22 cellular contexts compared by ENCODE assay signal in the genomic region with DNA sequence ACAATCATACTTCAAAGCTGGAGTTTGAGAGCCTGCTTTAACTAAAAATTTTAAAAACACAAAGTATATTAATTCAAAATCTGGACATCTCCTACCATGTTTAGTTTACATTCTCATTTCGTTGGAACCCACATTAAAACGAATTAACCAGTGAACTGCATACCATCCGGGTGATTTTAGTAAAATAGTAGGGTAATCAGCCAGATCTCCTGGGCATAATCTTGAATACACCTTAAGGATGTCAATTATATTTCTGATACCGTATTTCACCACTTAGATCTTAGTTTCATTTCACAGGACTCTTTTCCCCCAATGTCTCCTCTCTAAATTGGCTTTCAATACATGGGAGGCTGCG.
DNase-seq lines count a peak whose midpoint lies in the region; ATAC-seq, FAIRE-seq and TF ChIP-seq lines count a peak whose summit lies in the region.
"Had no signal": no experiment of that assay in that cellular context is flagged by ENCODE, and none has a peak within 500 bp of the region (broad histone marks: within the 10 kb centered on the region; RNA-seq: fewer than 3 reads in every experiment).

No MANE protein-coding gene starts in this region.

- H3K9ac ChIP-seq in BLaER1 = no peak overlapping the region
- peak overlapping the region; percentile 12; the same call in 1 of the 2 replicates for H3K9ac ChIP-seq in Karpas-422 (ENCODE audit: low read length)
- no peak overlapping the region for H3K9ac ChIP-seq in K562 (ENCODE audit: insufficient read depth in 1 of 2, low read depth in 2 of 2, low read length in 2 of 2)
- H3K9ac ChIP-seq in mammary epithelial cell (ENCODE audit: insufficient read depth, low read length) = no peak overlapping the region

- intact Hi-C loops in K562 (cut with micrococcal nuclease) = no loop called here
- intact Hi-C loops in mammary epithelial cell (cut with micrococcal nuclease) = no loop called here
- intact Hi-C loops in head of caudate nucleus (cut with DNase I) = no loop called here

- no peak for DNase-seq in Jurkat, Clone E6-1 (ENCODE audit: low read depth, low spot score)
- no peak for DNase-seq in Karpas-422
- no peak for DNase-seq in K562 (ENCODE audit: extremely low read depth in 1 of 4, low spot score in 3 of 4)
- no peak for DNase-seq in mammary epithelial cell
- DNase-seq in iPS-NIHi7 (ENCODE audit: extremely low spot score) = no peak
- DNase-seq in head of caudate nucleus = no peak
- DNase-seq: 8988T; AML-193; C1 segment of cervical spinal cord; CD4-positive, alpha-beta memory T cell; CD4-positive, CD25-positive, alpha-beta regulatory T cell; CD8-positive, alpha-beta memory T cell; COR-L47; DMS 273 treated with DMSO at 0.1 percent for 48 hours; DMS153; DMS53; DMS79 had no signal

- H3K4me1 ChIP-seq in BLaER1 (peaks cover 53% of the 10 kb centered on the region), Karpas-422 (ENCODE audit: low read length) (peaks cover 42% of the 10 kb centered on the region), K562 (replicated peaks in 1 of 2; ENCODE audit: control insufficient read depth in 2 of 2, insufficient read depth in 2 of 2, low read length in 2 of 2) (no peaks in the 10 kb centered on the region), mammary epithelial cell (ENCODE audit: insufficient read depth, low read length) (no peaks in the 10 kb centered on the region)

- dilution Hi-C loops in mammary epithelial cell (cut with HindIII; ENCODE audit: low sequenced_read_pairs) = no loop called here

- no peak for FAIRE-seq in K562 (lab: Jason Lieb, UNC)
- FAIRE-seq: A204.1, G401.6, GM12891 had no signal

- H4K20me1 ChIP-seq in BLaER1 (no peaks in the 10 kb centered on the region), Karpas-422 (ENCODE audit: insufficient read depth, low read depth, low read length) (no peaks in the 10 kb centered on the region), K562 (replicated peaks; ENCODE audit: control insufficient read depth, insufficient read depth, low read length) (no peaks in the 10 kb centered on the region), mammary epithelial cell (ENCODE audit: insufficient read depth, low read length) (no peaks in the 10 kb centered on the region)

- TF ChIP-seq POLR2A in K562 (conservative IDR thresholded peaks at IDR 0.05) = no peak

- CTCF ChIA-PET in K562 (lab: Yijun Ruan, JAX; ENCODE audit: low intra/inter-chr PET ratio) (no interaction called here), mammary epithelial cell (lab: Charles Lee; ENCODE audit: low non-redundant PET) (no interaction called here)

- H3K27ac ChIP-seq in BLaER1 = peak overlapping the region; percentile 49
- H3K27ac ChIP-seq in Karpas-422 (ENCODE audit: low read length) = peak overlapping the region; percentile 30
- H3K27ac ChIP-seq in K562 (ENCODE audit: extremely low read depth, low read depth, low read length) = no peak overlapping the region
- H3K27ac ChIP-seq in mammary epithelial cell (ENCODE audit: insufficient read depth, low read depth, low read length) = no peak overlapping the region

- POLR2A ChIA-PET in K562 (lab: Yijun Ruan, JAX) = no interaction called here

- H3K4me2 ChIP-seq in BLaER1 (peak overlapping the region; percentile 50), Karpas-422 (ENCODE audit: low read depth, low read length, poor library complexity, severe bottlenecking) (peak overlapping the region; percentile 1), K562 (ENCODE audit: insufficient read depth, low read length) (no peak overlapping the region), mammary epithelial cell (ENCODE audit: insufficient read depth, low read depth, low read length) (no peak overlapping the region)

- H3K36me3 ChIP-seq in BLaER1 = no peaks in the 10 kb centered on the region
- no peaks in the 10 kb centered on the region for H3K36me3 ChIP-seq in Karpas-422 (ENCODE audit: insufficient read depth, low read length)
- no peaks in the 10 kb centered on the region for H3K36me3 ChIP-seq in K562 (ENCODE audit: control insufficient read depth, insufficient read depth, low read length)
- no peaks in the 10 kb centered on the region for H3K36me3 ChIP-seq in mammary epithelial cell (ENCODE audit: insufficient read depth, low read length)

- no TSS peak for BruUV-seq in K562 (replicated peaks; lab: Mats Ljungman, UMichigan)
- no TSS peak for BruUV-seq in mammary epithelial cell (replicated peaks; lab: Mats Ljungman, UMichigan)

- H3K9me1 ChIP-seq in K562 (ENCODE audit: control insufficient read depth, insufficient read depth, low read length) = no peaks in the 10 kb centered on the region

- H3K27me3 ChIP-seq in BLaER1 = no peaks in the 10 kb centered on the region
- H3K27me3 ChIP-seq in Karpas-422 (ENCODE audit: low read length) = no peaks in the 10 kb centered on the region
- peaks cover 29 to 61% of the 10 kb centered on the region in 2 experiments; a peak in 4 of 5 replicates for H3K27me3 ChIP-seq in K562 (ENCODE audit: control insufficient read depth in 2 of 2, insufficient read depth in 2 of 2, low read length in 2 of 2)
- H3K27me3 ChIP-seq in mammary epithelial cell (ENCODE audit: insufficient read depth, low read length) = no peaks in the 10 kb centered on the region

- TF ChIP-seq CTCF in K562 (IDR thresholded peaks at IDR 0.05 in 2 of 3, conservative IDR thresholded peaks at IDR 0.05 in 1 of 3; ENCODE audit: insufficient read depth in 2 of 3, low read depth in 1 of 3, low read length in 3 of 3) (no peak), mammary epithelial cell (conservative IDR thresholded peaks at IDR 0.05 in 1 of 2, IDR thresholded peaks at IDR 0.05 in 1 of 2; ENCODE audit: extremely low read depth in 1 of 2, insufficient read depth in 1 of 2, low read depth in 1 of 2, low read length in 2 of 2) (no peak)

- no peak overlapping the region for H3K4me3 ChIP-seq in BLaER1
- peak overlapping the region; percentile 9; the same call in 1 of the 2 replicates for H3K4me3 ChIP-seq in Jurkat, Clone E6-1 (ENCODE audit: low read length)
- no peak overlapping the region for H3K4me3 ChIP-seq in Karpas-422 (ENCODE audit: low read length)
- no peak overlapping the region for H3K4me3 ChIP-seq in K562
- H3K4me3 ChIP-seq in mammary epithelial cell (replicated peaks in 1 of 3; ENCODE audit: insufficient read depth in 1 of 3, low read depth in 2 of 3, low read length in 3 of 3) = no peak overlapping the region

- WGBS in K562 (ENCODE audit: insufficient coverage, low coverage, missing lambda C conversion rate) = 2% methylated on average over 5 of the region's 5 CpGs
- WGBS in mammary epithelial cell (ENCODE audit: low coverage, missing lambda C conversion rate) = 54% methylated on average over 5 of the region's 5 CpGs

- no peaks in the 10 kb centered on the region for H3K9me2 ChIP-seq in Karpas-422 (replicated peaks; ENCODE audit: insufficient read depth, low read length)

- TF ChIP-seq RAD21 in K562 (CRISPR knock-in tag; conservative IDR thresholded peaks at IDR 0.05 in 1 of 2, IDR thresholded peaks at IDR 0.05 in 1 of 2) = no peak

- peak overlapping the region; percentile 77 for H2AFZ ChIP-seq in Karpas-422 (ENCODE audit: low read length)
- H2AFZ ChIP-seq in K562 (ENCODE audit: low read depth, low read length) = no peak overlapping the region
- no peak overlapping the region for H2AFZ ChIP-seq in mammary epithelial cell (ENCODE audit: low read depth, low read length)

- no peak for TF ChIP-seq EP300 in K562 (IDR thresholded peaks at IDR 0.05; ENCODE audit: low read length)

- in situ Hi-C loops in K562 (cut with MboI) (no loop called here), mammary epithelial cell (cut with MboI; ENCODE audit: low sequenced_read_pairs in 2 of 2) (no loop called here)

- H3K79me2 ChIP-seq in Karpas-422 (ENCODE audit: low read length) = no peaks in the 10 kb centered on the region
- no peaks in the 10 kb centered on the region for H3K79me2 ChIP-seq in K562 (ENCODE audit: control insufficient read depth, insufficient read depth, low read length)
- H3K79me2 ChIP-seq in mammary epithelial cell (ENCODE audit: insufficient read depth, low read length) = no peaks in the 10 kb centered on the region

- H3K9me3 ChIP-seq in BLaER1 (no peaks in the 10 kb centered on the region), Karpas-422 (ENCODE audit: low read length) (no peaks in the 10 kb centered on the region), K562 (replicated peaks; ENCODE audit: control insufficient read depth, insufficient read depth, low read depth, low read length) (no peaks in the 10 kb centered on the region), mammary epithelial cell (replicated peaks; ENCODE audit: insufficient read depth, low read length) (peaks cover 14% of the 10 kb centered on the region)

- ATAC-seq in K562 (no peak), GM18907 (IDR thresholded peaks at IDR 0.05; ENCODE audit: unreplicated experiment) (no peak)

TF ChIP-seq in K562, 482 proteins besides CTCF, POLR2A, EP300 and RAD21 (continues in another document):
- TF ChIP-seq HEY1 (CRISPR knock-in tag; IDR thresholded peaks at IDR 0.05; ENCODE audit: borderline replicate concordance) (no peak), SMC3 (conservative IDR thresholded peaks at IDR 0.05; ENCODE audit: insufficient read depth, low read depth, low read length) (no peak), CHCHD3 (CRISPR knock-in tag; IDR thresholded peaks at IDR 0.05) (no peak), NR1H2 (CRISPR knock-in tag; IDR thresholded peaks at IDR 0.05) (no peak), CBX8 (IDR thresholded peaks at IDR 0.05; ENCODE audit: borderline replicate concordance, extremely low read depth, low read depth, low read length, poor library complexity, severe bottlenecking) (peak; percentile 66)

Comparison
In these comparisons a context has a peak if more than half of its experiments do, and no peak if none do; other contexts are left out.
1. H3K27ac ChIP-seq: peak in BLaER1 (single experiment) and Karpas-422 (single experiment); none in K562 (single experiment) and mammary epithelial cell (single experiment).
2. H3K4me2 ChIP-seq: peak in BLaER1 (single experiment) and Karpas-422 (single experiment); none in K562 (single experiment) and mammary epithelial cell (single experiment).